In genomic region chr20:55160996-55161395, GRCh38 we compare ENCODE assay signal across 24 cellular contexts.
DNase-seq lines count a peak whose midpoint lies in the region; TF ChIP-seq lines count a peak whose summit lies in the region.
"Had no signal": no experiment of that assay in that cellular context is flagged by ENCODE, and none has a peak within 500 bp of the region (broad histone marks: within the 10 kb centered on the region; RNA-seq: fewer than 3 reads in every experiment).

No MANE protein-coding gene starts in this region.

- DNase-seq in M059J (ENCODE audit: low read depth): peak; percentile 96
- peak; percentile 96 for DNase-seq in astrocyte of the cerebellum (ENCODE audit: low read depth)
- peak; percentile 84 for DNase-seq in glomerular visceral epithelial cell (ENCODE audit: extremely low spot score)
- DNase-seq in stromal cell of bone marrow (ENCODE audit: low read depth): peak; percentile 84
- DNase-seq in cerebellum (ENCODE audit: low spot score): no peak
- no peak for DNase-seq in neural progenitor cell (ENCODE audit: low spot score)
- no peak for DNase-seq in SW480 (ENCODE audit: low spot score)
- DNase-seq: activated CD4-positive, alpha-beta T cell treated with anti-CD3 and anti-CD28 coated beads for 36 hours; activated CD8-positive, alpha-beta memory T cell treated with anti-CD3 and anti-CD28 coated beads for 24 hours; activated T-cell treated with anti-CD3 and anti-CD28 coated beads, Interleukin-2, amount 50 U/mL, for 1 hour; adrenal gland; caudate nucleus; CD4-positive, alpha-beta T cell; MM.1S; NCI-H1436; NCI-H2107; PC-9; right lobe of liver; T-cell had no signal

- no peak overlapping the region for H3K4me2 ChIP-seq in neural progenitor cell
- H3K4me2 ChIP-seq: PC-9 had no signal

- no peaks in the 10 kb centered on the region for H3K9me3 ChIP-seq in neural progenitor cell (ENCODE audit: low read depth)
- H3K9me3 ChIP-seq: adrenal gland, right lobe of liver had no signal

- H3K4me3 Mint-ChIP-seq in neural progenitor cell: no peak overlapping the region
- H3K4me3 Mint-ChIP-seq: activated CD4-positive, alpha-beta T cell treated with anti-CD3 and anti-CD28 coated beads for 36 hours; CD4-positive, alpha-beta T cell; dendritic cell treated with granulocyte-macrophage colony-stimulating factor and Interleukin-4, amounts not matched to agents 40 ng/mL and 50 ng/mL, for 4 days; natural killer cell treated with Interleukin-12 subunit alpha and Interleukin-12 subunit beta and Interleukin-15 and Interleukin-18, amount 100 ng/mL, for 72 hours; stimulated activated naive CD8-positive, alpha-beta T cell treated with anti-CD3 and anti-CD28 coated beads, Interleukin-15, Interleukin-2, amounts not matched to agents 100 ng/mL and 50 ng/mL, for 24 hours; T-cell had no signal

- H3K27me3 Mint-ChIP-seq in neural progenitor cell (ENCODE audit: insufficient read depth, low read depth): peaks cover 9% of the 10 kb centered on the region
- H3K27me3 Mint-ChIP-seq: activated CD4-positive, alpha-beta T cell treated with anti-CD3 and anti-CD28 coated beads for 36 hours; CD4-positive, alpha-beta T cell; dendritic cell treated with granulocyte-macrophage colony-stimulating factor and Interleukin-4, amounts not matched to agents 40 ng/mL and 50 ng/mL, for 4 days; natural killer cell treated with Interleukin-12 subunit alpha and Interleukin-12 subunit beta and Interleukin-15 and Interleukin-18, amount 100 ng/mL, for 72 hours; stimulated activated naive CD8-positive, alpha-beta T cell treated with anti-CD3 and anti-CD28 coated beads, Interleukin-15, Interleukin-2, amounts not matched to agents 100 ng/mL and 50 ng/mL, for 24 hours; T-cell had no signal

- no peak overlapping the region for H3K4me3 ChIP-seq in astrocyte of the cerebellum (ENCODE audit: low read depth, low read length)
- no peak overlapping the region for H3K4me3 ChIP-seq in neural progenitor cell
- H3K4me3 ChIP-seq: adrenal gland, K562, PC-9, right lobe of liver, tibial nerve had no signal

- H3K4me1 Mint-ChIP-seq in neural progenitor cell: peaks cover 24% of the 10 kb centered on the region
- H3K4me1 Mint-ChIP-seq: activated CD4-positive, alpha-beta T cell treated with anti-CD3 and anti-CD28 coated beads for 36 hours; T-cell had no signal

- H3K9me3 Mint-ChIP-seq in neural progenitor cell: peaks cover 10% of the 10 kb centered on the region

- no peak overlapping the region for H3K9ac ChIP-seq in neural progenitor cell

- no peak overlapping the region for H2AFZ ChIP-seq in neural progenitor cell (replicated peaks)
- H2AFZ ChIP-seq: PC-9 had no signal

- no peaks in the 10 kb centered on the region for H3K36me3 Mint-ChIP-seq in neural progenitor cell
- H3K36me3 Mint-ChIP-seq: natural killer cell treated with Interleukin-12 subunit alpha and Interleukin-12 subunit beta and Interleukin-15 and Interleukin-18, amount 100 ng/mL, for 72 hours; T-cell had no signal

- H3K79me2 ChIP-seq in neural progenitor cell (ENCODE audit: low read depth): no peaks in the 10 kb centered on the region

- peaks cover 6% of the 10 kb centered on the region for H3F3A ChIP-seq in neural progenitor cell (ENCODE audit: low read depth)

- H3K36me3 ChIP-seq in neural progenitor cell: no peaks in the 10 kb centered on the region
- H3K36me3 ChIP-seq: adrenal gland, right lobe of liver, tibial nerve had no signal

- no peak overlapping the region for H3K27ac ChIP-seq in neural progenitor cell
- H3K27ac ChIP-seq: adrenal gland, PC-9, right lobe of liver, tibial nerve had no signal

- in situ Hi-C loops in astrocyte of the cerebellum (cut with HindIII; ENCODE audit: low sequenced_read_pairs): no loop called here

- no peak for TF ChIP-seq CTCF in astrocyte of the cerebellum (IDR thresholded peaks at IDR 0.05; ENCODE audit: low read depth, low read length, missing control alignments)
- TF ChIP-seq CTCF in neural progenitor cell (IDR thresholded peaks at IDR 0.05): no peak

- no peaks in the 10 kb centered on the region for H4K20me1 ChIP-seq in neural progenitor cell (ENCODE audit: low read depth)

- H3K27ac Mint-ChIP-seq in neural progenitor cell: no peak overlapping the region
- H3K27ac Mint-ChIP-seq: activated CD4-positive, alpha-beta T cell treated with anti-CD3 and anti-CD28 coated beads for 36 hours; CD4-positive, alpha-beta T cell; dendritic cell treated with granulocyte-macrophage colony-stimulating factor and Interleukin-4, amounts not matched to agents 40 ng/mL and 50 ng/mL, for 4 days; natural killer cell treated with Interleukin-12 subunit alpha and Interleukin-12 subunit beta and Interleukin-15 and Interleukin-18, amount 100 ng/mL, for 72 hours; stimulated activated naive CD8-positive, alpha-beta T cell treated with anti-CD3 and anti-CD28 coated beads, Interleukin-15, Interleukin-2, amounts not matched to agents 100 ng/mL and 50 ng/mL, for 24 hours; T-cell had no signal

- H3K27me3 ChIP-seq in neural progenitor cell: no peaks in the 10 kb centered on the region
- H3K27me3 ChIP-seq: adrenal gland, right lobe of liver, tibial nerve had no signal

- H3K4me1 ChIP-seq in neural progenitor cell: peaks cover 19% of the 10 kb centered on the region
- H3K4me1 ChIP-seq: adrenal gland, right lobe of liver, tibial nerve had no signal

Comparison
In these comparisons a context has a peak if more than half of its experiments do, and no peak if none do; other contexts are left out.
1. DNase-seq: peak in M059J (single experiment), astrocyte of the cerebellum (single experiment), glomerular visceral epithelial cell (single experiment) and stromal cell of bone marrow (single experiment); none in cerebellum (single experiment), neural progenitor cell (single experiment) and SW480 (single experiment).